In genomic region chr14:45949479-45949878, GRCh38 we compare ENCODE assay signal across 33 cellular contexts.
"Had no signal": no experiment of that assay in that cellular context is flagged by ENCODE, and none has a peak within 500 bp of the region (broad histone marks: within the 10 kb centered on the region; RNA-seq: fewer than 3 reads in every experiment).

No MANE protein-coding gene starts in this region.

- ATAC-seq: activated naive CD4-positive, alpha-beta T cell treated with anti-CD3 and anti-CD28 coated beads, Interleukin-2, amount 50 U/mL, for 72 hours; activated naive CD8-positive, alpha-beta T cell treated with anti-CD3 and anti-CD28 coated beads, Interleukin-2, amount 50 U/mL, for 24 hours; activated T-cell treated with anti-CD3 and anti-CD28 coated beads, Interleukin-2, amount 50 U/mL, for 4 hours; activated T-cell treated with anti-CD3 and anti-CD28 coated beads, Interleukin-2, amount 50 U/mL, for 72 hours; activated T-helper 17 cell treated with anti-CD3 and anti-CD28 coated beads, Interleukin-2, amount 50 U/mL, for 72 hours; body of pancreas had no signal

- H3K36me3 ChIP-seq: adrenal gland, ascending aorta, brain microvascular endothelial cell, breast epithelium, cardiac muscle cell had no signal

- DNase-seq: activated effector memory CD4-positive, alpha-beta T cell treated with anti-CD3 and anti-CD28 coated beads, Interleukin-2, amount 50 U/mL, for 16 hours; activated effector memory CD4-positive, alpha-beta T cell treated with Interleukin-2 at 50 U/mL for 16 hours; activated gamma-delta T cell; activated gamma-delta T cell treated with Interleukin-2 at 50 U/mL for 16 hours; activated naive CD4-positive, alpha-beta T cell; activated naive CD4-positive, alpha-beta T cell treated with anti-CD3 and anti-CD28 coated beads for 36 hours; activated naive CD4-positive, alpha-beta T cell treated with anti-CD3 and anti-CD28 coated beads, Interleukin-2, amount 10 ng/mL, durations not matched to agents 7 days and 5 days; activated naive CD4-positive, alpha-beta T cell treated with anti-CD3 and anti-CD28 coated beads, Interleukin-2, amount 50 U/mL, for 16 hours; activated naive CD4-positive, alpha-beta T cell treated with Interleukin-2 at 50 U/mL for 16 hours; activated naive CD8-positive, alpha-beta T cell treated with anti-CD3 and anti-CD28 coated beads for 36 hours; activated naive CD8-positive, alpha-beta T cell treated with anti-CD3 and anti-CD28 coated beads, Interleukin-2, amount 10 ng/mL, durations not matched to agents 7 days and 5 days; activated naive CD8-positive, alpha-beta T cell treated with anti-CD3 and anti-CD28 coated beads, Interleukin-2, amount 50 U/mL, for 24 hours; activated T-cell treated with anti-CD3 and anti-CD28 coated beads, Interleukin-2, amount 50 U/mL, for 24 hours; activated T-cell treated with anti-CD3 and anti-CD28 coated beads, Interleukin-2, amount 50 U/mL, for 4 hours; activated T-cell treated with anti-CD3 and anti-CD28 coated beads, Interleukin-2, amount 50 U/mL, for 48 hours; activated T-cell treated with anti-CD3 and anti-CD28 coated beads, Interleukin-2, amount 50 U/mL, for 72 hours; adrenal gland; amniotic stem cell; amygdala; anterior cingulate cortex; aorta; body of pancreas; brain microvascular endothelial cell; caudate nucleus; central memory CD4-positive, alpha-beta T cell; cerebellar nuclear complex had no signal

- FAIRE-seq: astrocyte, bronchial epithelial cell had no signal

- H3K4me1 ChIP-seq: adrenal gland, ascending aorta, body of pancreas, breast epithelium had no signal

- H3K9me3 ChIP-seq: adrenal gland, ascending aorta, body of pancreas, breast epithelium had no signal

- H3K27me3 ChIP-seq: adrenal gland, ascending aorta, body of pancreas, brain microvascular endothelial cell, breast epithelium, cardiac muscle cell had no signal

- H3K27ac ChIP-seq: adrenal gland, ascending aorta, body of pancreas, brain microvascular endothelial cell, breast epithelium, cardiac muscle cell had no signal

- H3K4me3 ChIP-seq: adrenal gland, ascending aorta, body of pancreas, breast epithelium, cardiac muscle cell had no signal
